ENCODE assay signal across 12 cellular contexts in genomic region chr19:21023901-21024300, GRCh38. TPM values are rescaled to one million over a fixed set of nuclear protein-coding genes. Genes with fewer than 3 reads are reported as not detected.
DNase-seq lines count a peak whose midpoint lies in the region; ATAC-seq and TF ChIP-seq lines count a peak whose summit lies in the region.
"Had no signal": no experiment of that assay in that cellular context is flagged by ENCODE, and none has a peak within 500 bp of the region (broad histone marks: within the 10 kb centered on the region; RNA-seq: fewer than 3 reads in every experiment).

No MANE protein-coding gene starts in this region.

- H3K27ac ChIP-seq in ACC112 (ENCODE audit: low read depth, low read length), result peak overlapping the region; percentile 90
- no peak overlapping the region for H3K27ac ChIP-seq in thyroid gland
- H3K27ac ChIP-seq: dorsolateral prefrontal cortex had no signal

- TF ChIP-seq POLR2A in thyroid gland (IDR thresholded peaks at IDR 0.05), result no peak

- peak overlapping the region; percentile 98 for H3K4me3 Mint-ChIP-seq in activated naive CD8-positive, alpha-beta T cell treated with anti-CD3 and anti-CD28 coated beads, Interleukin-2, amount 50 U/mL, for 24 hours

- TF ChIP-seq CTCF in thyroid gland (IDR thresholded peaks at IDR 0.05), result no peak

- peaks cover 82% of the 10 kb centered on the region for H3K4me1 Mint-ChIP-seq in activated naive CD8-positive, alpha-beta T cell treated with anti-CD3 and anti-CD28 coated beads, Interleukin-2, amount 50 U/mL, for 24 hours

- no peaks in the 10 kb centered on the region for H3K27me3 Mint-ChIP-seq in activated naive CD8-positive, alpha-beta T cell treated with anti-CD3 and anti-CD28 coated beads, Interleukin-2, amount 50 U/mL, for 24 hours
- H3K27me3 Mint-ChIP-seq: CD4-positive, alpha-beta memory T cell had no signal

- peaks cover 68% of the 10 kb centered on the region for H3K36me3 Mint-ChIP-seq in activated naive CD8-positive, alpha-beta T cell treated with anti-CD3 and anti-CD28 coated beads, Interleukin-2, amount 50 U/mL, for 24 hours (ENCODE audit: low read depth)

- no peak overlapping the region for H2AFZ ChIP-seq in ACC112 (ENCODE audit: low read length, unreplicated experiment)

- H3K9me3 ChIP-seq in thyroid gland, result no peaks in the 10 kb centered on the region

- ATAC-seq in activated naive CD8-positive, alpha-beta T cell treated with anti-CD3 and anti-CD28 coated beads, Interleukin-2, amount 50 U/mL, for 24 hours, result no peak
- ATAC-seq in HG03520 (IDR thresholded peaks at IDR 0.05; ENCODE audit: unreplicated experiment), result no peak

- H3K4me3 ChIP-seq in ACC112 (ENCODE audit: low read depth, low read length) (peak overlapping the region; percentile 90), thyroid gland (replicated peaks in 1 of 3) (no peak overlapping the region)
- H3K4me3 ChIP-seq: dorsolateral prefrontal cortex had no signal

- peaks cover 34% of the 10 kb centered on the region for H3K4me1 ChIP-seq in ACC112 (ENCODE audit: control insufficient read depth, insufficient read depth, low read length, unreplicated experiment)
- H3K4me1 ChIP-seq in thyroid gland, result peaks cover 27 to 29% of the 10 kb centered on the region in 2 donors

- H3K27me3 ChIP-seq in ACC112 (ENCODE audit: insufficient read depth, low read length), result no peaks in the 10 kb centered on the region
- H3K27me3 ChIP-seq in thyroid gland, result no peaks in the 10 kb centered on the region
- H3K27me3 ChIP-seq: dorsolateral prefrontal cortex had no signal

- H3K79me2 ChIP-seq in ACC112 (ENCODE audit: control insufficient read depth, insufficient read depth, low read length, unreplicated experiment), result peaks cover 70% of the 10 kb centered on the region

- peaks cover under 1% of the 10 kb centered on the region for H3K9me3 Mint-ChIP-seq in activated naive CD8-positive, alpha-beta T cell treated with anti-CD3 and anti-CD28 coated beads, Interleukin-2, amount 50 U/mL, for 24 hours

- DNase-seq in EL (peak; percentile 49), hepatic stellate cell (ENCODE audit: low spot score) (peak; percentile 3), cerebellar cortex (ENCODE audit: low spot score) (no peak), GOT3 (lab: John Stamatoyannopoulos, UW) (no peak), thyroid gland (no peak)
- no peak for DNase-seq in activated naive CD8-positive, alpha-beta T cell treated with anti-CD3 and anti-CD28 coated beads, Interleukin-2, amount 50 U/mL, for 24 hours
- DNase-seq: CD4-positive, alpha-beta memory T cell; dorsolateral prefrontal cortex; mesendoderm; NCI-H2029 treated with DMSO at 0.1 percent for 48 hours had no signal

- H3K36me3 ChIP-seq in ACC112 (ENCODE audit: insufficient read depth, low read length) (peaks cover 9% of the 10 kb centered on the region; the same call in 1 of the 2 replicates), thyroid gland (peaks cover 0 to 5% of the 10 kb centered on the region in 2 donors)

- intact Hi-C loops in thyroid gland (cut with DNase I), result no loop called here

- H3K27ac Mint-ChIP-seq in activated naive CD8-positive, alpha-beta T cell treated with anti-CD3 and anti-CD28 coated beads, Interleukin-2, amount 50 U/mL, for 24 hours, result peak overlapping the region; percentile 90

RNA-seq across cellular contexts. Expression of gene ZNF430, which starts 3.4 kb away (rescaled TPM):
- total RNA-seq in thyroid gland, result 10 to 100 TPM; 22.8 to 67.1 (median 44.1) TPM

RNA-seq across cellular contexts. Expression of gene ZNF714, which starts 58.1 kb away (rescaled TPM):
- 10 to 100 TPM; 21.1 to 47.1 (median 34.6) TPM for total RNA-seq in thyroid gland

Comparison
In these comparisons a context has a peak if more than half of its experiments do, and no peak if none do; other contexts are left out.
1. DNase-seq: peak in EL (single experiment) and hepatic stellate cell (single experiment); none in activated naive CD8-positive, alpha-beta T cell treated with anti-CD3 and anti-CD28 coated beads, Interleukin-2, amount 50 U/mL, for 24 hours (single experiment), cerebellar cortex (single experiment), GOT3 (single experiment) and thyroid gland (0 of 2).